6 cellular contexts compared by ENCODE assay signal in the genomic region with DNA sequence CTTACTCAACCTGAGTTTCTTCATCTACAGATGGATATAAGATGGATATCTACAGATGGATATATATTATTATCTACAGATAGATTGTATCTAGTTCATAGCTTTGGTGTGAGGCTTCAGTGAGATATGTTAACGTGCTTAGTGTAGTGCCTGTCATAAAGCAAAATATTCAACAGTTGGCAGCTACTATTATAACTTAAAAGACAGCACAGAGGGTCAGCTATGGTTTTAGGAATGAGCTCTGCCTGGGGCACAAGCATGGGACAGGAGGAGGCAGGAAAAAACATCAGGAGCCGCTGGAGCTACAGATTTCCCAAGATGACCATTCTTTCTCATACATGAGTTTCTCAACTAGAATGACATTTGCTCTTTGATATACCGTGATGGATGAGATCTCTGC. TPM values are rescaled to one million over a fixed set of nuclear protein-coding genes. Genes with fewer than 3 reads are reported as not detected.
DNase-seq lines count a peak whose midpoint lies in the region; TF ChIP-seq lines count a peak whose summit lies in the region.

No MANE protein-coding gene starts in this region.

- intact Hi-C loops in dendritic cell treated with granulocyte-macrophage colony-stimulating factor and Interleukin-4, amounts not matched to agents 40 ng/mL and 50 ng/mL, for 4 days (cut with micrococcal nuclease): loop anchor here (2.0 to 5.0 kb wide), 3 partner anchors 39 to 80 kb away; a partner anchor contains a TSS

- no peaks in the 10 kb centered on the region for H3K9me3 ChIP-seq in MG63

- no peaks in the 10 kb centered on the region for H3K27me3 Mint-ChIP-seq in dendritic cell treated with granulocyte-macrophage colony-stimulating factor and Interleukin-4, amounts not matched to agents 40 ng/mL and 50 ng/mL, for 4 days
- H3K27me3 Mint-ChIP-seq in progenitor cell of endocrine pancreas: peaks cover 3% of the 10 kb centered on the region

- peak overlapping the region; percentile 39 for H3K4me3 Mint-ChIP-seq in dendritic cell treated with granulocyte-macrophage colony-stimulating factor and Interleukin-4, amounts not matched to agents 40 ng/mL and 50 ng/mL, for 4 days
- H3K4me3 Mint-ChIP-seq in progenitor cell of endocrine pancreas (ENCODE audit: low read depth): peak overlapping the region; percentile 86

- H3K4me3 ChIP-seq in MG63: peak overlapping the region; percentile 88

- H3K9me3 Mint-ChIP-seq in dendritic cell treated with granulocyte-macrophage colony-stimulating factor and Interleukin-4, amounts not matched to agents 40 ng/mL and 50 ng/mL, for 4 days: no peaks in the 10 kb centered on the region
- H3K9me3 Mint-ChIP-seq in progenitor cell of endocrine pancreas (ENCODE audit: low read depth): no peaks in the 10 kb centered on the region

- peak overlapping the region; percentile 94 for H3K27ac Mint-ChIP-seq in dendritic cell treated with granulocyte-macrophage colony-stimulating factor and Interleukin-4, amounts not matched to agents 40 ng/mL and 50 ng/mL, for 4 days
- peak overlapping the region; percentile 43 for H3K27ac Mint-ChIP-seq in progenitor cell of endocrine pancreas

- no peaks in the 10 kb centered on the region; the same call in none of the 2 replicates for H3K36me3 ChIP-seq in MG63

- TF ChIP-seq CTCF in progenitor cell of endocrine pancreas (IDR thresholded peaks at IDR 0.05; ENCODE audit: unreplicated experiment) (no peak), GM10266 (IDR thresholded peaks at IDR 0.05; ENCODE audit: control insufficient read depth, insufficient read depth, low read depth, missing control alignments) (no peak)

- H3K4me1 Mint-ChIP-seq in dendritic cell treated with granulocyte-macrophage colony-stimulating factor and Interleukin-4, amounts not matched to agents 40 ng/mL and 50 ng/mL, for 4 days (ENCODE audit: low read depth): peaks cover 53% of the 10 kb centered on the region
- peaks cover 14% of the 10 kb centered on the region for H3K4me1 Mint-ChIP-seq in progenitor cell of endocrine pancreas (ENCODE audit: low read depth)

- H3K27me3 ChIP-seq in MG63: peaks cover 4% of the 10 kb centered on the region

- no peak for DNase-seq in MG63
- no peak for DNase-seq in progenitor cell of endocrine pancreas (ENCODE audit: low spot score, unreplicated experiment)
- no peak for DNase-seq in GM10266 (ENCODE audit: extremely low spot score)
- DNase-seq in NCI-H128 (lab: John Stamatoyannopoulos, UW; ENCODE audit: unreplicated experiment): no peak
- no peak for DNase-seq in AG20443 (ENCODE audit: low spot score)

- peaks cover 33% of the 10 kb centered on the region for H3K36me3 Mint-ChIP-seq in dendritic cell treated with granulocyte-macrophage colony-stimulating factor and Interleukin-4, amounts not matched to agents 40 ng/mL and 50 ng/mL, for 4 days (ENCODE audit: low read depth)
- H3K36me3 Mint-ChIP-seq in progenitor cell of endocrine pancreas (ENCODE audit: insufficient read depth): peaks cover 2% of the 10 kb centered on the region

RNA-seq across cellular contexts. Expression of a gene that starts 1.3 kb away (rescaled TPM):
- 25.9 and 27.4 TPM in 2 replicates for total RNA-seq in MG63 (2014; rRNA removed; shearing (Covaris generic); ENCODE audit: low replicate concordance)
- 27.5 and 27.7 TPM in 2 replicates for total RNA-seq in progenitor cell of endocrine pancreas

RNA-seq across cellular contexts. Expression of a gene that starts 10.2 kb away (rescaled TPM):
- total RNA-seq in MG63 (2014; rRNA removed; shearing (Covaris generic); ENCODE audit: low replicate concordance): 105 and 108 TPM in 2 replicates
- total RNA-seq in progenitor cell of endocrine pancreas: 41.5 and 45.7 TPM in 2 replicates

RNA-seq across cellular contexts. Expression of a gene that starts 38.8 kb away (rescaled TPM):
- 123 and 153 TPM in 2 replicates for total RNA-seq in MG63 (2014; rRNA removed; shearing (Covaris generic); ENCODE audit: low replicate concordance)
- total RNA-seq in progenitor cell of endocrine pancreas: 74.3 and 77.4 TPM in 2 replicates

RNA-seq across cellular contexts. Expression of a gene that starts 41.3 kb away (rescaled TPM):
- total RNA-seq in MG63 (2014; rRNA removed; shearing (Covaris generic); ENCODE audit: low replicate concordance): 20.0 and 25.2 TPM in 2 replicates
- 32.3 and 34.1 TPM in 2 replicates for total RNA-seq in progenitor cell of endocrine pancreas

RNA-seq across cellular contexts. Expression of a gene that starts 57.9 kb away (rescaled TPM):
- total RNA-seq in MG63 (2014; rRNA removed; shearing (Covaris generic); ENCODE audit: low replicate concordance): 0.39 and 1.2 TPM in 2 replicates
- total RNA-seq in progenitor cell of endocrine pancreas: 0.87 and 1.2 TPM in 2 replicates
